ENCODE assay signal across 18 cellular contexts in the genomic region with DNA sequence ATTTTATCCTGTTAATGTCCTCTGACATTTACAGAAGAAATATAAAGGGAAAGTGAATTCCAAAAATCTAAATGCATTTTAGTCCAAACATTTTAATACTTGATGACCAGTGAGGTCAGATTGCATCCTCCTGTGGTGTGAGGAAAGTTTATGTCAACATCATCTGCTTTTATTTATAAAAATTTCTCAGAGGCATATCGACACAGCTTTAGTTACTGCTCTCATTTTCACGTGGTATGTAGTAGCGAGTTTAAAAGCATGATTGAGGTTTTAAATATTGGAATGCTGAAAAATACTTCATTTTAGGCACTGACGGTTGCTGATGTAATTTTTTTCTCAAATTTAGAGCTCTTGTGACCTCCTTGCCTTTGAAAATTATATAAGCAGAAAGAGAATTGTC.
A peak's percentile ranks its signal among the peaks of the same experiment; 100 is the strongest.
DNase-seq lines count a peak whose midpoint lies in the region; ATAC-seq, FAIRE-seq and TF ChIP-seq lines count a peak whose summit lies in the region.
"Had no signal": no experiment of that assay in that cellular context is flagged by ENCODE, and none has a peak within 500 bp of the region (broad histone marks: within the 10 kb centered on the region; RNA-seq: fewer than 3 reads in every experiment).

No MANE protein-coding gene starts in this region.

- intact Hi-C loops in PC-3 (cut with micrococcal nuclease), result no loop called here

- H3K9me2 ChIP-seq in PC-3 (replicated peaks; ENCODE audit: low read length), result no peaks in the 10 kb centered on the region

- H3K27ac ChIP-seq in ACC112 (ENCODE audit: low read depth, low read length) (peak overlapping the region; percentile 11; the same call in 1 of the 2 replicates), osteoblast (ENCODE audit: low read depth, low read length) (peak overlapping the region; percentile 26), small intestine (ENCODE audit: low read depth in 1 of 2, low read length in 1 of 2) (no peak overlapping the region), PC-3 (ENCODE audit: low read length) (no peak overlapping the region)

- H3K36me3 ChIP-seq in ACC112 (ENCODE audit: insufficient read depth, low read length) (no peaks in the 10 kb centered on the region), osteoblast (ENCODE audit: insufficient read depth, low read length) (no peaks in the 10 kb centered on the region), small intestine (ENCODE audit: control insufficient read depth in 2 of 2, insufficient read depth in 2 of 2, low read length in 2 of 2) (no peaks in the 10 kb centered on the region), PC-3 (ENCODE audit: low read depth, low read length) (no peaks in the 10 kb centered on the region)
- H3K36me3 ChIP-seq: HAP-1 had no signal

- 64 to 85% (median 72%) methylated on average over 4 of the region's 4 CpGs for WGBS in small intestine, 3 donors

- H3K9me3 ChIP-seq in osteoblast (ENCODE audit: low read depth, low read length) (no peaks in the 10 kb centered on the region), small intestine (ENCODE audit: control insufficient read depth, low read depth) (no peaks in the 10 kb centered on the region), PC-3 (ENCODE audit: low read length) (no peaks in the 10 kb centered on the region)
- H3K9me3 ChIP-seq: HAP-1 had no signal

- H3K4me3 ChIP-seq in ACC112 (ENCODE audit: low read depth, low read length), result peak overlapping the region; percentile 23; the same call in 1 of the 2 replicates
- H3K4me3 ChIP-seq in osteoblast (ENCODE audit: insufficient read depth, low read length), result no peak overlapping the region
- H3K4me3 ChIP-seq in small intestine (ENCODE audit: low read depth in 1 of 2, low read length in 2 of 2), result no peak overlapping the region
- no peak overlapping the region for H3K4me3 ChIP-seq in PC-3 (ENCODE audit: low read length)
- H3K4me3 ChIP-seq: HAP-1 had no signal

- no peak for FAIRE-seq in small intestine (lab: Jason Lieb, UNC)
- FAIRE-seq: G401.6 had no signal

- H3K4me1 ChIP-seq in ACC112 (ENCODE audit: control insufficient read depth, insufficient read depth, low read length, unreplicated experiment) (peaks cover 42% of the 10 kb centered on the region), osteoblast (ENCODE audit: insufficient read depth, low read length) (peaks cover 41% of the 10 kb centered on the region), small intestine (ENCODE audit: control insufficient read depth in 2 of 2, insufficient read depth in 1 of 2, low read depth in 1 of 2, low read length in 1 of 2) (no peaks in the 10 kb centered on the region), PC-3 (ENCODE audit: insufficient read depth, low read length) (peaks cover 31% of the 10 kb centered on the region)
- H3K4me1 ChIP-seq: HAP-1 had no signal

- H3K4me2 ChIP-seq in osteoblast (ENCODE audit: insufficient read depth, low read length) (peak overlapping the region; percentile 32), PC-3 (ENCODE audit: low read length) (no peak overlapping the region)

- H3K79me2 ChIP-seq in ACC112 (ENCODE audit: control insufficient read depth, insufficient read depth, low read length, unreplicated experiment) (no peaks in the 10 kb centered on the region), osteoblast (ENCODE audit: insufficient read depth, low read length) (no peaks in the 10 kb centered on the region), PC-3 (ENCODE audit: low read length) (no peaks in the 10 kb centered on the region)

- H3K9ac ChIP-seq in PC-3 (ENCODE audit: low read length), result no peak overlapping the region

- CTCF ChIA-PET in PC-3 (lab: Charles Lee), result no interaction called here

- H4K20me1 ChIP-seq in osteoblast (ENCODE audit: insufficient read depth, low read length), result no peaks in the 10 kb centered on the region
- no peaks in the 10 kb centered on the region for H4K20me1 ChIP-seq in PC-3 (ENCODE audit: low read length)

- DNase-seq in HCEC 1CT (peak; percentile 5), dedifferentiated amniotic fluid mesenchymal stem cell (ENCODE audit: extremely low spot score) (peak; percentile 70), osteoblast (ENCODE audit: insufficient read length, low spot score, missing footprints) (no peak), small intestine (no peak), PC-3 (no peak)
- DNase-seq in effector CD4-positive, alpha-beta T cell, result no peak
- DNase-seq: activated CD4-positive, CD25-positive, alpha-beta regulatory T cell; activated naive CD4-positive, alpha-beta T cell treated with Interleukin-2 at 50 U/mL for 16 hours; effector CD8-positive, alpha-beta T cell; immature natural killer cell; mesendoderm; NCI-H774; nephron progenitor cell had no signal

- BruUV-seq in PC-3 (replicated peaks; lab: Mats Ljungman, UMichigan), result no TSS peak

- no peak for ATAC-seq in GM19397 (IDR thresholded peaks at IDR 0.05; ENCODE audit: unreplicated experiment)
- no peak for ATAC-seq in PC-3
- ATAC-seq: stimulated activated memory B cell treated with anti-CD40 and anti-IgM and Interleukin-4, amounts not matched to agents 10 μg/mL and 1 μg/mL and 100 μg/mL, for 72 hours had no signal

- POLR2A ChIA-PET in PC-3 (lab: Charles Lee; ENCODE audit: unreplicated experiment), result no interaction called here

- TF ChIP-seq CTCF in osteoblast (IDR thresholded peaks at IDR 0.05; ENCODE audit: extremely low read depth, low read depth, low read length) (no peak), PC-3 (conservative IDR thresholded peaks at IDR 0.05; ENCODE audit: low read depth, low read length) (no peak)

- H3F3A ChIP-seq in PC-3 (ENCODE audit: low read length, unreplicated experiment), result no peaks in the 10 kb centered on the region

- H2AFZ ChIP-seq in ACC112 (ENCODE audit: low read length, unreplicated experiment), result peak overlapping the region; percentile 46
- H2AFZ ChIP-seq in osteoblast (ENCODE audit: low read length), result no peak overlapping the region
- H2AFZ ChIP-seq in PC-3 (ENCODE audit: low read length), result no peak overlapping the region

- H3K27me3 ChIP-seq in ACC112 (ENCODE audit: insufficient read depth, low read length) (no peaks in the 10 kb centered on the region), osteoblast (ENCODE audit: insufficient read depth, low read length) (no peaks in the 10 kb centered on the region), small intestine (ENCODE audit: control insufficient read depth in 2 of 2, insufficient read depth in 2 of 2, low read length in 2 of 2) (no peaks in the 10 kb centered on the region), PC-3 (ENCODE audit: low read length) (no peaks in the 10 kb centered on the region)

Comparison
In these comparisons a context has a peak if more than half of its experiments do, and no peak if none do; other contexts are left out.
1. H3K27ac ChIP-seq: peak in ACC112 (single experiment) and osteoblast (single experiment); none in small intestine (0 of 2) and PC-3 (single experiment).
2. DNase-seq: peak in HCEC 1CT (single experiment) and dedifferentiated amniotic fluid mesenchymal stem cell (single experiment); none in osteoblast (single experiment), small intestine (single experiment), effector CD4-positive, alpha-beta T cell (single experiment) and PC-3 (single experiment).